Comparison of ENCODE assay signal across 1 cellular context in the genomic region with DNA sequence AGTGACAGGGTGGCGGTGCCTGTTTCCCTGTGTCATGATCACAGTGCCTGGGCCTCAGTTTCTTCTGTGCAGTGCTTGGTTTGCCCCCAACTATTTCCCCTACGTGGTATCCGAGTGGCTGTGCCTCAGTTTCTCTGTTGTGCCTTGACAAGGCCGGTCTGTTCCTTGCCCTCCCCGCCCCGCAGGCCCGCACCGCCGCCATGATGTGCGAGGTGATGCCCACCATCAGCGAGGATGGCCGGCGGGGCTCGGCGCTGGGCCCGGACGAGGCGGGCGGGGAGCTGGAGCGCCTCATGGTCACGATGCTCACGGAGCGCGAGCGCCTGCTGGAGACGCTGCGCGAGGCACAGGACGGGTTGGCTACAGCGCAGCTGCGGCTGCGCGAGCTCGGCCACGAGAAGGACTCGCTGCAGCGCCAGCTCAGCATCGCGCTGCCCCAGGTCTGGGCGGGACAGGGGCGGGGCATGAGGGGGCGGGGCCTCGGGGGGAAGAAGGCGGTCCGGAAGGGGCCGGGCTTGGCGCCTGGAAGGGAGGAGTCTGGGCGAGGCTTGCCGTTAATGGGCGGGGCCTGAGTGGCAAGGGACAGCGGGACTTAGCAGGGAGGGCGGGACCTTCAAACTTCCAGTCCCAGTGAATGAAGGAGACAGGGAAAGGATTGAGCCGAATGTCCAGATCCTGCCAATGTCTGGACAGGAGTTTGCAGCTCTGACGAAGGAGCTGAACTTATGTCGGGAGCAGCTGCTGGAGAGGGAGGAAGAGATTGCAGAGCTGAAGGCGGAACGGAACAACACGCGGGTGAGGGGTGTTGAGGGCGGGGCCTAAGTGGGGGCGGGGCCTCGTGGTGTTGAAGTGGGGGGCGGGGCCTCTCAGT.
A peak's percentile ranks its signal among the peaks of the same experiment; 100 is the strongest.
TF ChIP-seq lines count a peak whose summit lies in the region.

No MANE protein-coding gene starts in this region.

TF ChIP-seq in HepG2, 621 proteins besides CTCF, POLR2A, EP300 and RAD21 (continued from another document and continues in another):
- TF ChIP-seq ZNF407 (CRISPR knock-in tag; IDR thresholded peaks at IDR 0.05; ENCODE audit: not compliant biosample characterization) (peak; percentile 98), DNMT3B (CRISPR knock-in tag; conservative IDR thresholded peaks at IDR 0.05) (peak; percentile 94), RFX1 (IDR thresholded peaks at IDR 0.05) (no peak), SMARCE1 (IDR thresholded peaks at IDR 0.05; ENCODE audit: borderline replicate concordance) (no peak), FOSL2 (CRISPR knock-in tag; IDR thresholded peaks at IDR 0.05) (peak; percentile 64), ZFP82 (CRISPR knock-in tag; IDR thresholded peaks at IDR 0.05; ENCODE audit: borderline replicate concordance) (peak; percentile 100), MZF1 (CRISPR knock-in tag; IDR thresholded peaks at IDR 0.05; ENCODE audit: borderline replicate concordance) (0 out of 2 replicates have a peak, but pooled peaks have one; percentile 72), HNRNPH1 (optimal IDR thresholded peaks at IDR 0.05; ENCODE audit: low read depth, low read length) (no peak), GATAD2A (CRISPR knock-in tag; IDR thresholded peaks at IDR 0.05) (0 out of 2 replicates have a peak, but pooled peaks have one; percentile 36), ZNF773 (CRISPR knock-in tag; IDR thresholded peaks at IDR 0.05; ENCODE audit: borderline replicate concordance) (peak; percentile 99), ZFP37 (CRISPR knock-in tag; IDR thresholded peaks at IDR 0.05; ENCODE audit: borderline replicate concordance) (peak; percentile 99), KDM4B (CRISPR knock-in tag; IDR thresholded peaks at IDR 0.05) (peak; percentile 48; the same call in 1 of the 2 replicates), IKZF5 (CRISPR knock-in tag; IDR thresholded peaks at IDR 0.05) (peak; percentile 94), ZNF616 (CRISPR knock-in tag; IDR thresholded peaks at IDR 0.05; ENCODE audit: low read depth) (peak; percentile 99), KDM5A (IDR thresholded peaks at IDR 0.05; ENCODE audit: borderline replicate concordance, low read length) (no peak), KLF16 (CRISPR knock-in tag; IDR thresholded peaks at IDR 0.05) (peak; percentile 97), JUN (CRISPR knock-in tag; IDR thresholded peaks at IDR 0.05) (peak; percentile 89; the same call in 1 of the 2 replicates), MAF1 (CRISPR knock-in tag; IDR thresholded peaks at IDR 0.05; ENCODE audit: borderline replicate concordance) (peak; percentile 86; the same call in 1 of the 2 replicates), DR1 (CRISPR knock-in tag; IDR thresholded peaks at IDR 0.05) (peak; percentile 90), NR3C1 (CRISPR knock-in tag; IDR thresholded peaks at IDR 0.05) (0 out of 2 replicates have a peak, but pooled peaks have one; percentile 57), SP140L (CRISPR knock-in tag; IDR thresholded peaks at IDR 0.05; ENCODE audit: borderline replicate concordance) (peak; percentile 78; the same call in 1 of the 2 replicates), XBP1 (CRISPR knock-in tag; IDR thresholded peaks at IDR 0.05) (peak; percentile 87; the same call in 1 of the 2 replicates), ATM (IDR thresholded peaks at IDR 0.05; ENCODE audit: borderline replicate concordance) (no peak), SP2 (CRISPR knock-in tag; IDR thresholded peaks at IDR 0.05) (peak; percentile 70), ZNF678 (CRISPR knock-in tag; IDR thresholded peaks at IDR 0.05) (peak; percentile 98; the same call in 1 of the 2 replicates), KDM6A (CRISPR knock-in tag; IDR thresholded peaks at IDR 0.05; ENCODE audit: low read depth) (no peak), ZNF12 (CRISPR knock-in tag; IDR thresholded peaks at IDR 0.05) (peak; percentile 77; the same call in 1 of the 2 replicates), NCOA2 (CRISPR knock-in tag; IDR thresholded peaks at IDR 0.05) (peak; percentile 59; the same call in 1 of the 2 replicates), MXD1 (CRISPR knock-in tag; IDR thresholded peaks at IDR 0.05) (peak; percentile 99), HES4 (CRISPR knock-in tag; IDR thresholded peaks at IDR 0.05; ENCODE audit: borderline replicate concordance) (peak; percentile 99), HOXA9 (CRISPR knock-in tag; IDR thresholded peaks at IDR 0.05; ENCODE audit: borderline replicate concordance) (peak; percentile 98), ZFP62 (CRISPR knock-in tag; IDR thresholded peaks at IDR 0.05) (no peak), ZNF770 (CRISPR knock-in tag; IDR thresholded peaks at IDR 0.05) (peak; percentile 81), RERE (CRISPR knock-in tag; IDR thresholded peaks at IDR 0.05; ENCODE audit: low read depth) (peak; percentile 82)
- TF ChIP-seq, protein P1, sequence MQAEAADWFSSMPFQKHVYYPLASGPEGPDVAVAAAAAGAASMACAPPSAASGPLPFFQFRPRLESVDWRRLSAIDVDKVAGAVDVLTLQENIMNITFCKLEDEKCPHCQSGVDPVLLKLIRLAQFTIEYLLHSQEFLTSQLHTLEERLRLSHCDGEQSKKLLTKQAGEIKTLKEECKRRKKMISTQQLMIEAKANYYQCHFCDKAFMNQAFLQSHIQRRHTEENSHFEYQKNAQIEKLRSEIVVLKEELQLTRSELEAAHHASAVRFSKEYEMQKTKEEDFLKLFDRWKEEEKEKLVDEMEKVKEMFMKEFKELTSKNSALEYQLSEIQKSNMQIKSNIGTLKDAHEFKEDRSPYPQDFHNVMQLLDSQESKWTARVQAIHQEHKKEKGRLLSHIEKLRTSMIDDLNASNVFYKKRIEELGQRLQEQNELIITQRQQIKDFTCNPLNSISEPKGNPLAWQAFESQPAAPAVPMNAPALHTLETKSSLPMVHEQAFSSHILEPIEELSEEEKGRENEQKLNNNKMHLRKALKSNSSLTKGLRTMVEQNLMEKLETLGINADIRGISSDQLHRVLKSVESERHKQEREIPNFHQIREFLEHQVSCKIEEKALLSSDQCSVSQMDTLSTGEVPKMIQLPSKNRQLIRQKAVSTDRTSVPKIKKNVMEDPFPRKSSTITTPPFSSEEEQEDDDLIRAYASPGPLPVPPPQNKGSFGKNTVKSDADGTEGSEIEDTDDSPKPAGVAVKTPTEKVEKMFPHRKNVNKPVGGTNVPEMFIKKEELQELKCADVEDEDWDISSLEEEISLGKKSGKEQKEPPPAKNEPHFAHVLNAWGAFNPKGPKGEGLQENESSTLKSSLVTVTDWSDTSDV (CRISPR knock-in tag; IDR thresholded peaks at IDR 0.05): peak; percentile 100
